ENCODE assay signal across 1 cellular context in genomic region chr16:27332105-27332504, GRCh38.
TF ChIP-seq lines count a peak whose summit lies in the region.

No MANE protein-coding gene starts in this region.

TF ChIP-seq in H1, 55 proteins besides CTCF, POLR2A, EP300 and RAD21:
- TF ChIP-seq E2F6 (IDR thresholded peaks at IDR 0.05) = no peak
- TF ChIP-seq GTF2F1 (IDR thresholded peaks at IDR 0.05; ENCODE audit: borderline replicate concordance, low read depth, low read length) = no peak
- no peak for TF ChIP-seq BRCA1 (IDR thresholded peaks at IDR 0.05; ENCODE audit: low read depth, low read length)
- no peak for TF ChIP-seq MAFK (IDR thresholded peaks at IDR 0.05; ENCODE audit: low read depth, low read length)
- TF ChIP-seq USF2 (IDR thresholded peaks at IDR 0.05; ENCODE audit: low read length) = no peak
- no peak for TF ChIP-seq KDM5A (IDR thresholded peaks at IDR 0.05; ENCODE audit: low read length)
